Comparison of ENCODE assay signal across 9 cellular contexts in the genomic region with DNA sequence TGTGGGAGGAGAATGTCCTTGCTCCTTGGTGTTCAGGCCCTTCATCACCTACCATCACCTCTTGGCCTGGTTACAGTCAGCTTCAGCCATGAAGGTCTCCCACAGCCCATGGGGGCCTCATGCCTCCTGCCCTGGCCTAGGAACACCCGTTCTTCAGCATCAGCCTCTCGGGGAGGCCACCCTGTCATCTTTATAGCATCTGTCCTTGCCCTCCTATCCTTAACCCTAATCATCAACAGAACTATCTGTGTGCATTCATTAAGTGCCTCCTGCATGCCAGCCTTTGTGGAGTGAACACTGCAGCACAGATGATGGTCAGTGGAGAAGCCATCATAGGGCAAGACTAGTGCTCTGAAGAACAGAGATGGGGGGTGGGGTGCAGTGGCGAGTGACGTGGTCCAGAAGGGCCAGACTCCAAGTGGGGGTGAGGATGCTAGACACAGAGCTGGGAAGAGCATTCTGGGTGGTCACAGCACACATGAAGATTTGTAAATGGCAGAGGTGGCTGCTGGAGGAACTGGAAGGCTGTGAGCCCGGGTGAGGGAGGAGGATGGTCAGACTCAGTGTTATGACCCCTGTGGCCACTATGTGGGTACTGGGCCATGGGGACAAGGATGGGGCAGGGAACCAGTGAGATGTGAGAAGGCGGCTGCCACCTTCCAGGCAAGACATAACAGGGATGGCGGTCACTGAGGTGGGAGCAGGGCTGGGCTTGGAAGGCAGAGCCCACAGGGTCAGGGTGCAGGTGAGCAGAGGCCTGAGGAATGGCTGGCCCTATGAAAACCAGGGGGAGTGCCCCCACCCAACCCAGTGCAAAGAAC. TPM values are rescaled to one million over a fixed set of nuclear protein-coding genes. Genes with fewer than 3 reads are reported as not detected.
A peak's percentile ranks its signal among the peaks of the same experiment; 100 is the strongest.
DNase-seq lines count a peak whose midpoint lies in the region; ATAC-seq and TF ChIP-seq lines count a peak whose summit lies in the region.
"Had no signal": no experiment of that assay in that cellular context is flagged by ENCODE, and none has a peak within 500 bp of the region (broad histone marks: within the 10 kb centered on the region; RNA-seq: fewer than 3 reads in every experiment).

No MANE protein-coding gene starts in this region.

- peaks cover 5 to 13% of the 10 kb centered on the region in 2 donors for H3K9me3 ChIP-seq in breast epithelium

- H3K27me3 ChIP-seq in breast epithelium: no peaks in the 10 kb centered on the region
- H3K27me3 ChIP-seq in GM23338 (ENCODE audit: insufficient read depth): peaks cover 7% of the 10 kb centered on the region; the same call in 1 of the 2 replicates

- no peaks in the 10 kb centered on the region for H3K79me2 ChIP-seq in GM23338 (replicated peaks; ENCODE audit: insufficient read depth)

- H3K4me1 Mint-ChIP-seq in MCF 10A (ENCODE audit: insufficient read depth, unreplicated experiment) (peaks cover 17% of the 10 kb centered on the region), memory B cell (peaks cover 51% of the 10 kb centered on the region), type B pancreatic cell (ENCODE audit: unreplicated experiment) (peaks cover 40% of the 10 kb centered on the region), GM23338 (peaks cover 11% of the 10 kb centered on the region)

- CTCF ChIA-PET in MCF 10A (lab: Yijun Ruan, JAX): no interaction called here

- H3K27ac ChIP-seq in breast epithelium (peak overlapping the region; percentile 94 to 96), GM23338 (ENCODE audit: low read depth) (no peak overlapping the region)
- H3K27ac ChIP-seq: C4-2B had no signal

- no peaks in the 10 kb centered on the region for H3K27me3 Mint-ChIP-seq in MCF 10A (ENCODE audit: insufficient read depth, unreplicated experiment)
- H3K27me3 Mint-ChIP-seq in memory B cell: no peaks in the 10 kb centered on the region
- no peaks in the 10 kb centered on the region for H3K27me3 Mint-ChIP-seq in type B pancreatic cell
- peaks cover 7% of the 10 kb centered on the region for H3K27me3 Mint-ChIP-seq in GM23338 (ENCODE audit: insufficient read depth, low read depth, poor library complexity)

- H3K9me2 ChIP-seq in GM23338 (ENCODE audit: insufficient read depth): no peaks in the 10 kb centered on the region

- no peak overlapping the region for H2AFZ ChIP-seq in GM23338

- TF ChIP-seq POLR2A in breast epithelium (IDR thresholded peaks at IDR 0.05): no peak

- no peak for ATAC-seq in memory B cell (ENCODE audit: low read depth)
- no peak for ATAC-seq in GM23338
- no peak for ATAC-seq in HG03342 (IDR thresholded peaks at IDR 0.05; ENCODE audit: unreplicated experiment)

- TF ChIP-seq CTCF in breast epithelium (IDR thresholded peaks at IDR 0.05): no peak
- TF ChIP-seq CTCF in MCF 10A (IDR thresholded peaks at IDR 0.05; ENCODE audit: unreplicated experiment): no peak
- TF ChIP-seq CTCF in type B pancreatic cell (conservative IDR thresholded peaks at IDR 0.05): no peak
- no peak for TF ChIP-seq CTCF in GM23338 (conservative IDR thresholded peaks at IDR 0.05; ENCODE audit: low read depth in 2 of 2)

- H3K4me2 ChIP-seq in GM23338: no peak overlapping the region

- no peak overlapping the region for H3K27ac Mint-ChIP-seq in MCF 10A (ENCODE audit: low read depth, unreplicated experiment)
- H3K27ac Mint-ChIP-seq in memory B cell: peak overlapping the region; percentile 98
- H3K27ac Mint-ChIP-seq in type B pancreatic cell: peak overlapping the region; percentile 90
- no peak overlapping the region for H3K27ac Mint-ChIP-seq in GM23338

- peaks cover 0 to 13% of the 10 kb centered on the region in 2 donors for H3K4me1 ChIP-seq in breast epithelium
- 0 out of 2 replicates have a peak, but pooled peaks cover 3% of the 10 kb centered on the region for H3K4me1 ChIP-seq in GM23338 (ENCODE audit: insufficient read depth)

- intact Hi-C loops in breast epithelium (cut with DNase I; ENCODE audit: low total_unique reads) (no loop called here), MCF 10A (cut with micrococcal nuclease) (no loop called here)

- DNase-seq in breast epithelium (ENCODE audit: low spot score in 2 of 2) (peak in 1 of 2 donors; percentile 27), MCF 10A (ENCODE audit: unreplicated experiment) (no peak), memory B cell (ENCODE audit: low spot score in 2 of 2) (no peak), type B pancreatic cell (ENCODE audit: extremely low spot score, unreplicated experiment) (no peak), GM23338 (ENCODE audit: low spot score) (no peak), hepatic stellate cell (ENCODE audit: low spot score) (no peak)
- peak; percentile 51 for DNase-seq in activated CD8-positive, alpha-beta memory T cell treated with anti-CD3 and anti-CD28 coated beads, Interleukin-2, amount 50 U/mL, for 48 hours

- H4K20me1 ChIP-seq in GM23338 (replicated peaks; ENCODE audit: insufficient read depth): no peaks in the 10 kb centered on the region

- 0 out of 2 replicates have a peak, but pooled peaks cover 8% of the 10 kb centered on the region for H3F3A ChIP-seq in GM23338 (replicated peaks; ENCODE audit: low read depth)

- no peak overlapping the region for H3K4me3 Mint-ChIP-seq in MCF 10A (ENCODE audit: unreplicated experiment)
- H3K4me3 Mint-ChIP-seq in memory B cell: peak overlapping the region; percentile 45
- peak overlapping the region; percentile 2 for H3K4me3 Mint-ChIP-seq in type B pancreatic cell
- H3K4me3 Mint-ChIP-seq in GM23338: no peak overlapping the region

- H3K36me3 ChIP-seq in breast epithelium (no peaks in the 10 kb centered on the region), GM23338 (ENCODE audit: insufficient read depth) (no peaks in the 10 kb centered on the region; the same call in 1 of the 2 replicates)

- BruUV-seq in MCF 10A (replicated peaks; lab: Mats Ljungman, UMichigan): no TSS peak

- H3K4me3 ChIP-seq in breast epithelium (no peak overlapping the region), GM23338 (no peak overlapping the region)

- POLR2A ChIA-PET in MCF 10A (lab: Yijun Ruan, JAX): no interaction called here

- H3K9me3 Mint-ChIP-seq in MCF 10A (ENCODE audit: unreplicated experiment) (peaks cover 20% of the 10 kb centered on the region), memory B cell (no peaks in the 10 kb centered on the region), type B pancreatic cell (peaks cover 5% of the 10 kb centered on the region), GM23338 (no peaks in the 10 kb centered on the region; the same call in 2 of the 3 replicates)

- H3K36me3 Mint-ChIP-seq in MCF 10A (ENCODE audit: insufficient read depth, unreplicated experiment): peaks cover 5% of the 10 kb centered on the region
- peaks cover 6% of the 10 kb centered on the region for H3K36me3 Mint-ChIP-seq in memory B cell
- H3K36me3 Mint-ChIP-seq in type B pancreatic cell: no peaks in the 10 kb centered on the region
- no peaks in the 10 kb centered on the region for H3K36me3 Mint-ChIP-seq in GM23338 (ENCODE audit: low read depth)

RNA-seq across cellular contexts. Expression of a gene that starts 3.6 kb away (rescaled TPM):
- total RNA-seq in breast epithelium: 10 to 100 TPM; 59.0 to 79.3 (median 62.1) TPM
- 34.4 and 36.6 TPM in 2 replicates for total RNA-seq in MCF 10A (2022)
- total RNA-seq in type B pancreatic cell (ENCODE audit: low replicate concordance): 17.7 and 22.2 TPM in 2 replicates
- 24.7 and 36.8 TPM in 2 replicates for total RNA-seq in GM23338 (2014; rRNA removed; shearing (Covaris generic))
- 48.3 and 48.9 TPM in 2 replicates for polyA plus RNA-seq in GM23338 (2016; fragmentation: Nextera tagmentation; extraction: Ambion mirVana)

RNA-seq across cellular contexts. Expression of a gene that starts 33.9 kb away (rescaled TPM):
- 10 to 100 TPM in 2 of 3 donors, 1 to 10 TPM in 1; 1.3 to 52.4 (median 45.9) TPM for total RNA-seq in breast epithelium
- not detected in 2 replicates for total RNA-seq in MCF 10A (2022)
- total RNA-seq in type B pancreatic cell (ENCODE audit: low replicate concordance): 1.5 and 3.8 TPM in 2 replicates
- 13.5 and 20.1 TPM in 2 replicates for total RNA-seq in GM23338 (2014; rRNA removed; shearing (Covaris generic))
- 6.9 and 8.3 TPM in 2 replicates for polyA plus RNA-seq in GM23338 (2016; fragmentation: Nextera tagmentation; extraction: Ambion mirVana)

RNA-seq across cellular contexts. Expression of a gene that starts 41.7 kb away (rescaled TPM):
- total RNA-seq in breast epithelium (100 to 1,000 TPM in 2 of 3 donors, 10 to 100 TPM in 1; 89.8 to 109 (median 109) TPM), MCF 10A (2022) (51.0 and 64.7 TPM in 2 replicates), type B pancreatic cell (ENCODE audit: low replicate concordance) (19.4 and 21.6 TPM in 2 replicates)
- 31.2 and 39.7 TPM in 2 replicates for total RNA-seq in GM23338 (2014; rRNA removed; shearing (Covaris generic))
- 33.3 and 36.3 TPM in 2 replicates for polyA plus RNA-seq in GM23338 (2016; fragmentation: Nextera tagmentation; extraction: Ambion mirVana)

Comparison
In these comparisons a context has a peak if more than half of its experiments do, and no peak if none do; other contexts are left out.
1. H3K27ac Mint-ChIP-seq: peak in memory B cell (single experiment) and type B pancreatic cell (single experiment); none in MCF 10A (single experiment) and GM23338 (single experiment).
2. H3K4me3 Mint-ChIP-seq: peak in memory B cell (single experiment) and type B pancreatic cell (single experiment); none in MCF 10A (single experiment) and GM23338 (single experiment).